24 cellular contexts compared by ENCODE assay signal in genomic region chr10:78065616-78066410, GRCh38. TPM values are rescaled to one million over a fixed set of nuclear protein-coding genes. Genes with fewer than 3 reads are reported as not detected.
DNase-seq lines count a peak whose midpoint lies in the region; ATAC-seq and TF ChIP-seq lines count a peak whose summit lies in the region.
"Had no signal": no experiment of that assay in that cellular context is flagged by ENCODE, and none has a peak within 500 bp of the region (broad histone marks: within the 10 kb centered on the region; RNA-seq: fewer than 3 reads in every experiment).

No MANE protein-coding gene starts in this region.

- no peak overlapping the region for H3K4me3 ChIP-seq in colonic mucosa
- H3K4me3 ChIP-seq: breast epithelium, GM23338, K562, SK-N-MC, upper lobe of left lung had no signal

- intact Hi-C loops in colonic mucosa (cut with DNase I) = no loop called here

- peaks cover 3% of the 10 kb centered on the region for H3K4me1 ChIP-seq in colonic mucosa
- H3K4me1 ChIP-seq: breast epithelium, Caco-2, upper lobe of left lung had no signal

- H3K9ac ChIP-seq in colonic mucosa (ENCODE audit: low read depth in 2 of 2, low read length in 2 of 2) = peak overlapping the region in 1 of 2 donors; percentile 32

- H3K4me1 Mint-ChIP-seq in stimulated activated naive CD8-positive, alpha-beta T cell treated with anti-CD3 and anti-CD28 coated beads, Interleukin-15, amount 100 ng/mL, for 72 hours = peaks cover 52% of the 10 kb centered on the region

- H3K36me3 ChIP-seq in colonic mucosa = no peaks in the 10 kb centered on the region
- H3K36me3 ChIP-seq: breast epithelium, upper lobe of left lung had no signal

- no peak overlapping the region for H3K27ac ChIP-seq in colonic mucosa
- H3K27ac ChIP-seq: breast epithelium, SK-N-MC, upper lobe of left lung had no signal

- H3K27me3 Mint-ChIP-seq in stimulated activated naive CD8-positive, alpha-beta T cell treated with anti-CD3 and anti-CD28 coated beads, Interleukin-15, amount 100 ng/mL, for 72 hours = no peaks in the 10 kb centered on the region

- no peak for ATAC-seq in stimulated activated naive CD8-positive, alpha-beta T cell treated with anti-CD3 and anti-CD28 coated beads, Interleukin-15, amount 100 ng/mL, for 72 hours
- ATAC-seq in stimulated activated naive CD8-positive, alpha-beta T cell treated with anti-CD3 and anti-CD28 coated beads, Interleukin-15, Interleukin-2, amounts not matched to agents 100 U/mL and 50 U/mL, for 24 hours = no peak
- no peak for ATAC-seq in GM21786 (IDR thresholded peaks at IDR 0.05; ENCODE audit: unreplicated experiment)
- ATAC-seq: GM23338, K562, left ventricle myocardium superior, WTC11 had no signal

- no peaks in the 10 kb centered on the region for H3K9me3 Mint-ChIP-seq in stimulated activated naive CD8-positive, alpha-beta T cell treated with anti-CD3 and anti-CD28 coated beads, Interleukin-15, amount 100 ng/mL, for 72 hours
- H3K9me3 Mint-ChIP-seq: GM23338; T-helper 2 cell treated with Interferon-gamma antibody and Interleukin-4, amounts not matched to agents 5 μg/mL and 100 μg/mL, for 36 hours; WTC11 had no signal

- no peak for DNase-seq in stimulated activated naive CD8-positive, alpha-beta T cell treated with anti-CD3 and anti-CD28 coated beads, Interleukin-15, amount 100 ng/mL, for 72 hours
- no peak for DNase-seq in stimulated activated naive CD8-positive, alpha-beta T cell treated with anti-CD3 and anti-CD28 coated beads, Interleukin-15, Interleukin-2, amounts not matched to agents 100 U/mL and 50 U/mL, for 24 hours
- DNase-seq in NCI-H2029 (lab: John Stamatoyannopoulos, UW) (peak; percentile 12), colonic mucosa (peak; percentile 87), AG20443 (ENCODE audit: low spot score) (no peak), OCI-M1 (lab: John Stamatoyannopoulos, UW) (no peak)
- DNase-seq: activated CD4-positive, alpha-beta T cell treated with anti-CD3 and anti-CD28 coated beads, Interleukin-2, amount 50 U/mL, for 4 hours; activated effector memory CD4-positive, alpha-beta T cell treated with anti-CD3 and anti-CD28 coated beads, Interleukin-2, amount 50 U/mL, for 16 hours; AML-193; Caco-2; cortex of kidney; GF-D8; head of caudate nucleus; left ventricle myocardium superior; MV-4-11; stimulated activated CD4-positive, alpha-beta T cell treated with anti-CD3 and anti-CD28 coated beads, Interleukin-4, amount 100 ng/mL, for 24 hours; upper lobe of left lung had no signal

- no peaks in the 10 kb centered on the region for H3K27me3 ChIP-seq in colonic mucosa
- H3K27me3 ChIP-seq: breast epithelium, upper lobe of left lung had no signal

- TF ChIP-seq CTCF in colonic mucosa (IDR thresholded peaks at IDR 0.05) = no peak

- no peaks in the 10 kb centered on the region for H3K9me3 ChIP-seq in colonic mucosa
- H3K9me3 ChIP-seq: breast epithelium, Caco-2, upper lobe of left lung had no signal

- H3K27ac Mint-ChIP-seq in stimulated activated naive CD8-positive, alpha-beta T cell treated with anti-CD3 and anti-CD28 coated beads, Interleukin-15, amount 100 ng/mL, for 72 hours = peak overlapping the region; percentile 7 to 36
- H3K27ac Mint-ChIP-seq: GM23338; T-helper 2 cell treated with Interferon-gamma antibody and Interleukin-4, amounts not matched to agents 5 μg/mL and 100 μg/mL, for 36 hours; WTC11 had no signal

- no peak overlapping the region for H3K4me3 Mint-ChIP-seq in stimulated activated naive CD8-positive, alpha-beta T cell treated with anti-CD3 and anti-CD28 coated beads, Interleukin-15, amount 100 ng/mL, for 72 hours
- H3K4me3 Mint-ChIP-seq: GM23338; T-helper 2 cell treated with Interferon-gamma antibody and Interleukin-4, amounts not matched to agents 5 μg/mL and 100 μg/mL, for 36 hours; WTC11 had no signal

RNA-seq across cellular contexts. Expression of gene RPS24, which starts 32.1 kb away (rescaled TPM):
- total RNA-seq in colonic mucosa = 1,000 to 10,000 TPM; 1,326 to 1,370 TPM

RNA-seq across cellular contexts. Expression of gene POLR3A, which starts 36.5 kb away (rescaled TPM):
- 10 to 100 TPM; 11.3 to 14.6 TPM for total RNA-seq in colonic mucosa

Comparison
In these comparisons a context has a peak if more than half of its experiments do, and no peak if none do; other contexts are left out.
1. DNase-seq: peak in NCI-H2029 (single experiment) and colonic mucosa (single experiment); none in stimulated activated naive CD8-positive, alpha-beta T cell treated with anti-CD3 and anti-CD28 coated beads, Interleukin-15, amount 100 ng/mL, for 72 hours (0 of 2), stimulated activated naive CD8-positive, alpha-beta T cell treated with anti-CD3 and anti-CD28 coated beads, Interleukin-15, Interleukin-2, amounts not matched to agents 100 U/mL and 50 U/mL, for 24 hours (single experiment), AG20443 (single experiment) and OCI-M1 (single experiment).